1 cellular context compared by ENCODE assay signal in the genomic region with DNA sequence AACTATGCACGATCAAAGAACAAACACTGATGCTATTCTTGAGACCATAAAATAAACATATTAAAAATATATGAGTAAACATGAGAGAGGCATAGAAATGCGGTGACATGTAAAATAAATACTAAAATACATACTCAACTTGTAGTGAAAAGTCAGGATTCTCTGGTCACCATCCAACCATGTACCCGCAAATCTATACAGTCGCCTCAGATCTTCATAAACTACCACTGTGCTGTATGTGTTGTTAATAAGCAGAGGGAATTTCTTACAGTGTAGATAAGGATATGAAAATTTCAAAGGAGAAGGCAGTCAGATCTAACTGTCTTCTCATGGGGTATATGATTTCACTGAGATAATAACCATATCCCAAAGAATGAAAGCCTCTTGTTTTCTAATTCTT.
TF ChIP-seq lines count a peak whose summit lies in the region.

No MANE protein-coding gene starts in this region.

TF ChIP-seq in A549, 52 proteins besides CTCF, POLR2A, EP300 and RAD21 (continued from another document):
- TF ChIP-seq HMGXB4 (CRISPR knock-in tag; IDR thresholded peaks at IDR 0.05; ENCODE audit: borderline replicate concordance), result no peak
- TF ChIP-seq HOXB13 (CRISPR knock-in tag; IDR thresholded peaks at IDR 0.05; ENCODE audit: low read depth), result no peak
- no peak for TF ChIP-seq HDAC2 (IDR thresholded peaks at IDR 0.05)
- no peak for TF ChIP-seq JUN (IDR thresholded peaks at IDR 0.05)
- TF ChIP-seq KDM1A (IDR thresholded peaks at IDR 0.05; ENCODE audit: low read depth), result no peak
- no peak for TF ChIP-seq HOXB5 (CRISPR knock-in tag; IDR thresholded peaks at IDR 0.05)
